2 cellular contexts compared by ENCODE assay signal in the genomic region with DNA sequence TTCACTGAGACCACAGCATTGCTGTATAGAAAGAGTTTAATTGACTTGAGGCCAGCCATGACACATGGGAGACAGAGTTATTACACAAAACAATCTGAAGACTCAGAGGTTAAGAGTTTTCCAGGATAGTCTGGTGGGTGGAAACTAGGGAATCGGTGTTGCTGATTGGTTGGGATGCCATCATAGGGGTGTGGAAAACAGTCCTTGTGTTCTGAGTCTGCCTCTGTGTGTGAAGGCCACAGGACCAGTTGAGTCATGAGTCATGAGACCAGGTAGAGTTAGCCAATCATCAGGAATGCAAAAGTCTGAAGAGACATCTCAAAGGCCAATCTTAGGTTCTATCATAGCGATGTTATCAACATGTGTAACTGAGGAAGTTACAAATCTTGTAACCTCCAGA.
TF ChIP-seq lines count a peak whose summit lies in the region.

No MANE protein-coding gene starts in this region.

TF ChIP-seq in endothelial cell of umbilical vein, 7 proteins besides CTCF, POLR2A, EP300 and RAD21:
- TF ChIP-seq JUN (IDR thresholded peaks at IDR 0.05; ENCODE audit: borderline replicate concordance, insufficient read depth, insufficient read length, low read depth): no peak
- TF ChIP-seq MYC (IDR thresholded peaks at IDR 0.05; ENCODE audit: low read depth, low read length): no peak
- no peak for TF ChIP-seq FOS (IDR thresholded peaks at IDR 0.05; ENCODE audit: borderline replicate concordance, insufficient read depth, low read length)
- no peak for TF ChIP-seq EZH2 (IDR thresholded peaks at IDR 0.05; ENCODE audit: borderline replicate concordance, low read depth, low read length, severe bottlenecking)
- TF ChIP-seq, protein P1, sequence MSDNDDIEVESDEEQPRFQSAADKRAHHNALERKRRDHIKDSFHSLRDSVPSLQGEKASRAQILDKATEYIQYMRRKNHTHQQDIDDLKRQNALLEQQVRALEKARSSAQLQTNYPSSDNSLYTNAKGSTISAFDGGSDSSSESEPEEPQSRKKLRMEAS (IDR thresholded peaks at IDR 0.05; ENCODE audit: insufficient read depth, insufficient read length): no peak
- TF ChIP-seq GATA2 (IDR thresholded peaks at IDR 0.05; ENCODE audit: insufficient read depth, insufficient read length, low read depth, low read length): no peak

TF ChIP-seq in SK-N-SH treated with all-trans-retinoic acid at 6 μM for 48 hours, 23 proteins besides CTCF, POLR2A, EP300 and RAD21:
- no peak for TF ChIP-seq ZNF70 (CRISPR knock-in tag; IDR thresholded peaks at IDR 0.05)
- TF ChIP-seq, protein P2, sequence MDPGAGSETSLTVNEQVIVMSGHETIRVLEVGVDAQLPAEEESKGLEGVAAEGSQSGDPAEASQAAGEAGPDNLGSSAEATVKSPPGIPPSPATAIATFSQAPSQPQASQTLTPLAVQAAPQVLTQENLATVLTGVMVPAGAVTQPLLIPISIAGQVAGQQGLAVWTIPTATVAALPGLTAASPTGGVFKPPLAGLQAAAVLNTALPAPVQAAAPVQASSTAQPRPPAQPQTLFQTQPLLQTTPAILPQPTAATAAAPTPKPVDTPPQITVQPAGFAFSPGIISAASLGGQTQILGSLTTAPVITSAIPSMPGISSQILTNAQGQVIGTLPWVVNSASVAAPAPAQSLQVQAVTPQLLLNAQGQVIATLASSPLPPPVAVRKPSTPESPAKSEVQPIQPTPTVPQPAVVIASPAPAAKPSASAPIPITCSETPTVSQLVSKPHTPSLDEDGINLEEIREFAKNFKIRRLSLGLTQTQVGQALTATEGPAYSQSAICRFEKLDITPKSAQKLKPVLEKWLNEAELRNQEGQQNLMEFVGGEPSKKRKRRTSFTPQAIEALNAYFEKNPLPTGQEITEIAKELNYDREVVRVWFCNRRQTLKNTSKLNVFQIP (CRISPR knock-in tag; IDR thresholded peaks at IDR 0.05; ENCODE audit: borderline replicate concordance, low read depth): no peak
- TF ChIP-seq SNAI2 (CRISPR knock-in tag; IDR thresholded peaks at IDR 0.05): no peak
- TF ChIP-seq TCF4 (CRISPR knock-in tag; IDR thresholded peaks at IDR 0.05; ENCODE audit: borderline replicate concordance): no peak
- TF ChIP-seq ZNF565 (CRISPR knock-in tag; conservative IDR thresholded peaks at IDR 0.05; ENCODE audit: low read depth): no peak
- TF ChIP-seq, protein P3, sequence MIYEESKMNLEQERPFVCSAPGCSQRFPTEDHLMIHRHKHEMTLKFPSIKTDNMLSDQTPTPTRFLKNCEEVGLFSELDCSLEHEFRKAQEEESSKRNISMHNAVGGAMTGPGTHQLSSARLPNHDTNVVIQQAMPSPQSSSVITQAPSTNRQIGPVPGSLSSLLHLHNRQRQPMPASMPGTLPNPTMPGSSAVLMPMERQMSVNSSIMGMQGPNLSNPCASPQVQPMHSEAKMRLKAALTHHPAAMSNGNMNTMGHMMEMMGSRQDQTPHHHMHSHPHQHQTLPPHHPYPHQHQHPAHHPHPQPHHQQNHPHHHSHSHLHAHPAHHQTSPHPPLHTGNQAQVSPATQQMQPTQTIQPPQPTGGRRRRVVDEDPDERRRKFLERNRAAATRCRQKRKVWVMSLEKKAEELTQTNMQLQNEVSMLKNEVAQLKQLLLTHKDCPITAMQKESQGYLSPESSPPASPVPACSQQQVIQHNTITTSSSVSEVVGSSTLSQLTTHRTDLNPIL (CRISPR knock-in tag; IDR thresholded peaks at IDR 0.05; ENCODE audit: low read depth): no peak
- TF ChIP-seq ZFP30 (CRISPR knock-in tag; IDR thresholded peaks at IDR 0.05): no peak
- TF ChIP-seq GLIS3 (CRISPR knock-in tag; IDR thresholded peaks at IDR 0.05): no peak
- TF ChIP-seq OSR1 (CRISPR knock-in tag; IDR thresholded peaks at IDR 0.05): no peak
